ENCODE assay signal across 8 cellular contexts in the genomic region with DNA sequence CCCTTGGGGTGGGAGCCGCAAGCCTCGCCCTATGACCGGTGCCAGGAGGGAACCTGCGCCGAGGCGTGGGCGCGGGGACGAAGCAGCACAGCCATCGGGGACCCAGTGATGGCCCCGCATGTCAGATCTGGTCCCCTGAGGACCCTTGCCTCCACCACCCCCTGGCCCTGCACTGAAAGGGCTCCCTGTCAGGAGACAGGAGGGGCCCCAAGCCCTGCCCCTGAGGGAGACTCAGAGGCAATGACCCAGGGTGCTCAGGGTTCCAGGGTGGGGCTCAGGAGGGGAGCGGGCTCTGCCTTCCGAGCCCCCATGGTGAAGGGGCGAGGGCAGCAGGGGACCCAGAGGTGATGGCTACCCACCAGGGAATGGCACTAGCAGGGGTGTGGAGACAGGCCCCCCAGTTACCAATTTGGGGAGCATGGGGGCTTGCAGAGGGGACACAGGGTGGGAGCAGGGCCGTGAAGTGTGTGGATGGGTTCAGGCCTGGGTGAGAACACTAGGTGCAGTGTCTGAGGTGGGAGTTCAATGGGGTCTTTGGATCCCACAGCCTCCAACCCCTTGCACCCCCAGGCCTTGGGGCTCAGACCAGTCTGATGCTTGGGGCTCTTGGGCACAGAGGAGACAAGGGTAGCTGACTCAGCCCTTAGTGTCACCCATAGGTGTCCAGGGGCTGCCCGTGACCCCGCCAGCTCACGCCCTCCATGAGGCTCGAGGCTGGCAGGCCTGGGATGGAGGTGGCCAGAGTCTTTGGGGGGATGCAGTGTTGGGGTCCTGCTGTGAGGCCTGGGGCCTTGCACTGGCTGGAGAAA. TPM values are rescaled to one million over a fixed set of nuclear protein-coding genes. Genes with fewer than 3 reads are reported as not detected.
DNase-seq lines count a peak whose midpoint lies in the region; ATAC-seq, FAIRE-seq and TF ChIP-seq lines count a peak whose summit lies in the region.

No MANE protein-coding gene starts in this region.

- H3K9ac ChIP-seq in mucosa of rectum (ENCODE audit: low read depth in 1 of 2, low read length in 2 of 2) = peak overlapping the region; percentile 60 to 78

- TF ChIP-seq CTCF in HFFc6 (IDR thresholded peaks at IDR 0.05) (no peak), bronchial epithelial cell (IDR thresholded peaks at IDR 0.05; ENCODE audit: insufficient read depth, low read length, severe bottlenecking) (no peak)

- H3K9me3 ChIP-seq in mucosa of rectum (ENCODE audit: control insufficient read depth in 2 of 2, low read length in 2 of 2) = no peaks in the 10 kb centered on the region

- peaks cover under 1% of the 10 kb centered on the region for H3K27me3 Mint-ChIP-seq in HFFc6 (ENCODE audit: insufficient read depth)

- H3K27ac Mint-ChIP-seq in HFFc6 = peak overlapping the region; percentile 72

- no peaks in the 10 kb centered on the region for H3K4me1 Mint-ChIP-seq in HFFc6 (ENCODE audit: low read depth)

- no peaks in the 10 kb centered on the region for H3K36me3 Mint-ChIP-seq in HFFc6 (ENCODE audit: low read depth)

- peaks cover 22 to 28% of the 10 kb centered on the region in 2 donors for H3K4me1 ChIP-seq in mucosa of rectum (ENCODE audit: control insufficient read depth in 2 of 2, insufficient read depth in 2 of 2, low read length in 2 of 2)

- H3K4me3 Mint-ChIP-seq in HFFc6 = 0 out of 2 replicates have a peak overlapping the region, but pooled peaks have one; percentile 11

- DNase-seq in 8988T = peak; percentile 53
- no peak for DNase-seq in HFFc6
- DNase-seq in bronchial epithelial cell (ENCODE audit: low read depth) = no peak
- DNase-seq in germinal center (ENCODE audit: low spot score) = no peak
- DNase-seq in activated CD4-positive, CD25-positive, alpha-beta regulatory T cell treated with anti-CD3 and anti-CD28 coated beads, Interleukin-2, amount 50 U/mL, for 72 hours = no peak

- H3K36me3 ChIP-seq in bronchial epithelial cell (ENCODE audit: control insufficient read depth, insufficient read depth, low read length) (peaks cover 16% of the 10 kb centered on the region), mucosa of rectum (ENCODE audit: control insufficient read depth in 2 of 2, insufficient read depth in 2 of 2, low read length in 2 of 2) (peaks cover 0 to 5% of the 10 kb centered on the region in 2 donors)

- H3K27ac ChIP-seq in mucosa of rectum (ENCODE audit: low read depth in 2 of 2, low read length in 2 of 2) = peak overlapping the region; percentile 85 to 87

- no peak for FAIRE-seq in bronchial epithelial cell (lab: Jason Lieb, UNC)

- H3K4me3 ChIP-seq in bronchial epithelial cell (ENCODE audit: low read depth, low read length) (peak overlapping the region; percentile 40), mucosa of rectum (ENCODE audit: low read length in 2 of 2) (peak overlapping the region; percentile 65 to 70)

- H3K9me3 Mint-ChIP-seq in HFFc6 = no peaks in the 10 kb centered on the region

- ATAC-seq in GM19023 (IDR thresholded peaks at IDR 0.05; ENCODE audit: unreplicated experiment) = no peak
- ATAC-seq in HG02840 (IDR thresholded peaks at IDR 0.05; ENCODE audit: low FRiP score, unreplicated experiment) = no peak

- no peaks in the 10 kb centered on the region for H3K27me3 ChIP-seq in bronchial epithelial cell (ENCODE audit: control insufficient read depth, insufficient read depth, low read length)
- H3K27me3 ChIP-seq in mucosa of rectum (ENCODE audit: control insufficient read depth in 2 of 2, insufficient read depth in 2 of 2, low read length in 2 of 2) = no peaks in the 10 kb centered on the region

RNA-seq across cellular contexts. Expression of gene LRRC56, which starts 0.5 kb away (rescaled TPM):
- total RNA-seq in HFFc6 (2021; fragmentation: NEBNext Ultra II Directional; extraction: Animal tissue kit (Norgen Biotek cat#: 25700)) = under 1 TPM; 0.23 to 0.83 (median 0.55) TPM
- total RNA-seq in bronchial epithelial cell = 0.26 and 0.38 TPM in 2 replicates

RNA-seq across cellular contexts. Expression of gene HRAS, which starts 2.5 kb away (rescaled TPM):
- 100 to 1,000 TPM; 102 to 125 (median 107) TPM for total RNA-seq in HFFc6 (2021; fragmentation: NEBNext Ultra II Directional; extraction: Animal tissue kit (Norgen Biotek cat#: 25700))
- 150 and 199 TPM in 2 replicates for total RNA-seq in bronchial epithelial cell

RNA-seq across cellular contexts. Expression of gene LMNTD2, which starts 22.7 kb away (rescaled TPM):
- total RNA-seq in HFFc6 (2021; fragmentation: NEBNext Ultra II Directional; extraction: Animal tissue kit (Norgen Biotek cat#: 25700)) = 1 to 10 TPM in 3 of 6 experiments, under 1 TPM in 3; 0.37 to 2.3 (median 0.97) TPM
- 0.90 and 1.1 TPM in 2 replicates for total RNA-seq in bronchial epithelial cell

RNA-seq across cellular contexts. Expression of gene RASSF7, which starts 22.9 kb away (rescaled TPM):
- 10 to 100 TPM; 10.1 to 18.8 (median 12.7) TPM for total RNA-seq in HFFc6 (2021; fragmentation: NEBNext Ultra II Directional; extraction: Animal tissue kit (Norgen Biotek cat#: 25700))
- total RNA-seq in bronchial epithelial cell = 44.4 and 45.5 TPM in 2 replicates

RNA-seq across cellular contexts. Expression of gene RNH1, which starts 30.8 kb away (rescaled TPM):
- 100 to 1,000 TPM; 223 to 272 (median 250) TPM for total RNA-seq in HFFc6 (2021; fragmentation: NEBNext Ultra II Directional; extraction: Animal tissue kit (Norgen Biotek cat#: 25700))
- 361 and 427 TPM in 2 replicates for total RNA-seq in bronchial epithelial cell
